ENCODE assay signal across 42 cellular contexts in the genomic region with DNA sequence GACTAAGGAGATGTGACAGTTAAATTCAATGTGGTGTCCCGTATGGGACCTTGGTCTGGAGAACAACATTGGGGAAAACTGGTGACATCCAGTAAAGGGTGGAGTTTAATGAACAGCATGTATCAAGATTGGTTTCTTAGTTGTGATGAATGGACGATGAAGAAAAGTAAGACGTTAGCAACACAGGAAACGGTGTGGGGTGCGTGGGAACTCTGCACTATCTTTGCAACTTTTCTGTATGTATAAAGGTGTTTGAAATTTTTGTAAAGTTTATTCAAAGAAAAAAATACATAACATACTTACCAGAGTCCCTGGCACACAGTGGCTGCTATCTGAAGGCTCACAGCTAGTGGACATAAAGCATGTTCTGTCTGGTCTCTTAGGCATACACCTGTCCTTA. TPM values are rescaled to one million over a fixed set of nuclear protein-coding genes. Genes with fewer than 3 reads are reported as not detected.
"Had no signal": no experiment of that assay in that cellular context is flagged by ENCODE, and none has a peak within 500 bp of the region (broad histone marks: within the 10 kb centered on the region; RNA-seq: fewer than 3 reads in every experiment).

No MANE protein-coding gene starts in this region.

- H3K36me3 Mint-ChIP-seq: activated naive CD4-positive, alpha-beta T cell treated with anti-CD3 and anti-CD28 coated beads, Interleukin-2, amount 10 ng/mL, durations not matched to agents 7 days and 5 days; activated naive CD4-positive, alpha-beta T cell treated with anti-CD3 and anti-CD28 coated beads, Interleukin-2, amount 50 U/mL, for 24 hours; activated naive CD8-positive, alpha-beta T cell treated with anti-CD3 and anti-CD28 coated beads, Interleukin-2, amount 10 ng/mL, durations not matched to agents 7 days and 5 days; brain; WTC11 had no signal

- H3K36me3 ChIP-seq: ascending aorta, cardiac muscle cell, WERI-Rb-1 had no signal

- H3K9me3 ChIP-seq: ascending aorta had no signal

- H3K27ac Mint-ChIP-seq: activated CD4-positive, alpha-beta memory T cell treated with anti-CD3 and anti-CD28 coated beads, Interleukin-2, amount 10 ng/mL, durations not matched to agents 7 days and 5 days; activated CD4-positive, alpha-beta T cell treated with anti-CD3 and anti-CD28 coated beads for 36 hours; activated CD4-positive, alpha-beta T cell treated with anti-CD3 and anti-CD28 coated beads, Interleukin-2, amount 10 ng/mL, durations not matched to agents 7 days and 5 days; activated CD8-positive, alpha-beta T cell treated with anti-CD3 and anti-CD28 coated beads, Interleukin-2, amount 10 ng/mL, durations not matched to agents 7 days and 5 days; activated naive CD4-positive, alpha-beta T cell treated with anti-CD3 and anti-CD28 coated beads, Interleukin-2, amount 10 ng/mL, durations not matched to agents 7 days and 5 days; activated naive CD4-positive, alpha-beta T cell treated with anti-CD3 and anti-CD28 coated beads, Interleukin-2, amount 50 U/mL, for 24 hours; activated naive CD8-positive, alpha-beta T cell; activated naive CD8-positive, alpha-beta T cell treated with anti-CD3 and anti-CD28 coated beads, Interleukin-2, amount 10 ng/mL, durations not matched to agents 7 days and 5 days; activated naive CD8-positive, alpha-beta T cell treated with anti-CD3 and anti-CD28 coated beads, Interleukin-2, amount 50 U/mL, for 24 hours; activated T-cell treated with anti-CD3 and anti-CD28 coated beads, Interleukin-2, amount 50 U/mL, for 24 hours; activated T-helper 2 cell treated with anti-CD3 and anti-CD28 coated beads, Interferon-gamma antibody, Interleukin-2, Interleukin-4, amounts not matched to agents 10 μg/mL and 5 μg/mL and 100 μg/mL, durations not matched to agents 14 hours and 24 hours and 36 hours; brain; T-helper 1 cell treated with Interleukin-12 subunit alpha and Interleukin-12 subunit beta and Interleukin-4 antibody, amounts not matched to agents 30 μg/mL and 1 μg/mL, for 36 hours; T-helper 2 cell treated with Interferon-gamma antibody and Interleukin-4, amounts not matched to agents 5 μg/mL and 100 μg/mL, for 36 hours; WTC11 had no signal

- FAIRE-seq: bronchial epithelial cell, TTC549 had no signal

- H3K27me3 Mint-ChIP-seq: activated naive CD4-positive, alpha-beta T cell treated with anti-CD3 and anti-CD28 coated beads, Interleukin-2, amount 50 U/mL, for 24 hours; activated T-cell treated with anti-CD3 and anti-CD28 coated beads, Interleukin-2, amount 50 U/mL, for 24 hours had no signal

- DNase-seq: activated CD4-positive, alpha-beta memory T cell treated with anti-CD3 and anti-CD28 coated beads, Interleukin-2, amount 10 ng/mL, durations not matched to agents 7 days and 5 days; activated CD4-positive, alpha-beta T cell treated with anti-CD3 and anti-CD28 coated beads for 1 hour; activated CD4-positive, alpha-beta T cell treated with anti-CD3 and anti-CD28 coated beads for 36 hours; activated CD4-positive, alpha-beta T cell treated with anti-CD3 and anti-CD28 coated beads for 48 hours; activated CD4-positive, alpha-beta T cell treated with anti-CD3 and anti-CD28 coated beads, Interleukin-2, amount 10 ng/mL, durations not matched to agents 7 days and 5 days; activated CD4-positive, alpha-beta T cell treated with anti-CD3 and anti-CD28 coated beads, Interleukin-2, amount 50 U/mL, for 48 hours; activated CD4-positive, CD25-positive, alpha-beta regulatory T cell; activated CD8-positive, alpha-beta memory T cell treated with anti-CD3 and anti-CD28 coated beads for 24 hours; activated CD8-positive, alpha-beta memory T cell treated with anti-CD3 and anti-CD28 coated beads, Interleukin-2, amount 10 ng/mL, durations not matched to agents 7 days and 5 days; activated CD8-positive, alpha-beta memory T cell treated with anti-CD3 and anti-CD28 coated beads, Interleukin-2, amount 50 U/mL, for 48 hours; activated CD8-positive, alpha-beta T cell treated with anti-CD3 and anti-CD28 coated beads, Interleukin-2, amount 10 ng/mL, durations not matched to agents 7 days and 5 days; activated effector memory CD4-positive, alpha-beta T cell treated with Interleukin-2 at 50 U/mL for 16 hours; activated gamma-delta T cell; activated naive CD4-positive, alpha-beta T cell treated with anti-CD3 and anti-CD28 coated beads, Interleukin-2, amount 10 ng/mL, durations not matched to agents 7 days and 5 days; activated naive CD4-positive, alpha-beta T cell treated with Interleukin-2 at 50 U/mL for 16 hours; activated naive CD8-positive, alpha-beta T cell treated with anti-CD3 and anti-CD28 coated beads, Interleukin-2, amount 10 ng/mL, durations not matched to agents 7 days and 5 days; activated naive CD8-positive, alpha-beta T cell treated with anti-CD3 and anti-CD28 coated beads, Interleukin-2, amount 50 U/mL, for 24 hours; activated T-cell treated with anti-CD3 and anti-CD28 coated beads, Interleukin-2, amount 50 U/mL, for 24 hours; activated T-cell treated with anti-CD3 and anti-CD28 coated beads, Interleukin-2, amount 50 U/mL, for 48 hours; amygdala; anterior cingulate cortex; caudate nucleus; cerebellar nuclear complex; T-helper 1 cell; T-helper 2 cell; T-helper 9 cell; WERI-Rb-1 had no signal

- H3K4me3 Mint-ChIP-seq: activated CD4-positive, alpha-beta memory T cell treated with anti-CD3 and anti-CD28 coated beads, Interleukin-2, amount 10 ng/mL, durations not matched to agents 7 days and 5 days; activated CD4-positive, alpha-beta T cell treated with anti-CD3 and anti-CD28 coated beads for 36 hours; activated CD4-positive, alpha-beta T cell treated with anti-CD3 and anti-CD28 coated beads, Interleukin-2, amount 10 ng/mL, durations not matched to agents 7 days and 5 days; activated CD8-positive, alpha-beta memory T cell treated with anti-CD3 and anti-CD28 coated beads, Interleukin-2, amount 10 ng/mL, durations not matched to agents 7 days and 5 days; activated CD8-positive, alpha-beta T cell treated with anti-CD3 and anti-CD28 coated beads, Interleukin-2, amount 10 ng/mL, durations not matched to agents 7 days and 5 days; activated naive CD4-positive, alpha-beta T cell treated with anti-CD3 and anti-CD28 coated beads, Interleukin-2, amount 10 ng/mL, durations not matched to agents 7 days and 5 days; activated naive CD4-positive, alpha-beta T cell treated with anti-CD3 and anti-CD28 coated beads, Interleukin-2, amount 50 U/mL, for 24 hours; activated naive CD8-positive, alpha-beta T cell; activated naive CD8-positive, alpha-beta T cell treated with anti-CD3 and anti-CD28 coated beads, Interleukin-2, amount 10 ng/mL, durations not matched to agents 7 days and 5 days; activated naive CD8-positive, alpha-beta T cell treated with anti-CD3 and anti-CD28 coated beads, Interleukin-2, amount 50 U/mL, for 24 hours; activated T-cell treated with anti-CD3 and anti-CD28 coated beads, Interleukin-2, amount 50 U/mL, for 24 hours; brain; central memory CD8-positive, alpha-beta T cell; T-helper 1 cell treated with Interleukin-12 subunit alpha and Interleukin-12 subunit beta and Interleukin-4 antibody, amounts not matched to agents 30 μg/mL and 1 μg/mL, for 36 hours; T-helper 2 cell treated with Interferon-gamma antibody and Interleukin-4, amounts not matched to agents 5 μg/mL and 100 μg/mL, for 36 hours; WTC11 had no signal

- H3K27ac ChIP-seq: ascending aorta, cardiac muscle cell, WERI-Rb-1 had no signal

- ATAC-seq: activated CD4-positive, alpha-beta T cell treated with anti-CD3 and anti-CD28 coated beads for 36 hours; activated CD4-positive, CD25-positive, alpha-beta regulatory T cell treated with anti-CD3 and anti-CD28 coated beads, Interleukin-2, amount 50 U/mL, for 24 hours; activated CD8-positive, alpha-beta memory T cell treated with anti-CD3 and anti-CD28 coated beads, Interleukin-2, amount 10 ng/mL, durations not matched to agents 7 days and 5 days; activated CD8-positive, alpha-beta T cell treated with anti-CD3 and anti-CD28 coated beads, Interleukin-2, amount 10 ng/mL, durations not matched to agents 7 days and 5 days; activated naive CD8-positive, alpha-beta T cell treated with anti-CD3 and anti-CD28 coated beads, Interleukin-2, amount 50 U/mL, for 24 hours; WTC11 had no signal

- H3K4me1 ChIP-seq: ascending aorta had no signal

- H3K27me3 ChIP-seq: ascending aorta had no signal

- H3K9me3 Mint-ChIP-seq: activated CD4-positive, alpha-beta memory T cell treated with anti-CD3 and anti-CD28 coated beads, Interleukin-2, amount 10 ng/mL, durations not matched to agents 7 days and 5 days; activated CD4-positive, alpha-beta T cell treated with anti-CD3 and anti-CD28 coated beads, Interleukin-2, amount 10 ng/mL, durations not matched to agents 7 days and 5 days; activated naive CD4-positive, alpha-beta T cell treated with anti-CD3 and anti-CD28 coated beads, Interleukin-2, amount 10 ng/mL, durations not matched to agents 7 days and 5 days; activated naive CD8-positive, alpha-beta T cell treated with anti-CD3 and anti-CD28 coated beads, Interleukin-2, amount 10 ng/mL, durations not matched to agents 7 days and 5 days; activated naive CD8-positive, alpha-beta T cell treated with anti-CD3 and anti-CD28 coated beads, Interleukin-2, amount 50 U/mL, for 24 hours; activated T-cell treated with anti-CD3 and anti-CD28 coated beads, Interleukin-2, amount 50 U/mL, for 24 hours; activated T-helper 2 cell treated with anti-CD3 and anti-CD28 coated beads, Interferon-gamma antibody, Interleukin-2, Interleukin-4, amounts not matched to agents 10 μg/mL and 5 μg/mL and 100 μg/mL, durations not matched to agents 14 hours and 24 hours and 36 hours; brain; central memory CD8-positive, alpha-beta T cell; T-helper 1 cell treated with Interleukin-12 subunit alpha and Interleukin-12 subunit beta and Interleukin-4 antibody, amounts not matched to agents 30 μg/mL and 1 μg/mL, for 36 hours; T-helper 2 cell treated with Interferon-gamma antibody and Interleukin-4, amounts not matched to agents 5 μg/mL and 100 μg/mL, for 36 hours; WTC11 had no signal

- H3K4me3 ChIP-seq: ascending aorta, cardiac muscle cell had no signal

RNA-seq across cellular contexts. Expression of gene C3orf20, which starts 29.5 kb away (rescaled TPM):
- total RNA-seq: activated CD4-positive, alpha-beta T cell treated with anti-CD3 and anti-CD28 coated beads for 36 hours; ascending aorta; chondrocyte; WTC11 had no signal
- polyA plus RNA-seq: adipose tissue, cardiac muscle cell had no signal
